In the genomic region with DNA sequence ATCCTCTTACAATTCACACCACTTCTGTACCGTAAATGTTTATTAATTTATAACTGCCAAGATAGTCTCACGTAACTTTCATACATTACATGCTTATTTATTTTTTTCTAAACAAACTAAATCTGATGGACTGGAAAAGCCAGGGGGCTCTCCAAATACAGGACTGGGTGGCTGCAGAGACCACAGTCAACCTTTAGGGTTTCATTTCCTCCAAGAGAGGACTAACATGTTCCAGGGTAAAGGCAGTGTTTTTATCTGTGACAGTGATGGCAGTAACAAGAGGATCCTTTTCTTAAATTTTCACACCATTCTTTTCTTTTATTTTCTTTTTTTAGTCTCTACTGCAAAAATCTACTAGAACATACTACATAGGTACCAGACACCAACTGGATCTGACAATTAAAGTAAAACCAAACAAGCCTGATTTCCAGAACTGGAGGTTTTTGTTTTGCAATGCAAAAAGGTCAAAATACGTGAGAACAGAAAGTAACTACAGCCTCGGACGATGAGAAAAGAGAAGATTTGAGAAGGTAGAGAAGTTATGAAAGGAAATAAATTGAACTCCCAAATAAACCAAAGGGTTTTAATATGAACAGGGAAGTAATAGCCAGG, we compare ENCODE assay signal across 8 cellular contexts. TPM values are rescaled to one million over a fixed set of nuclear protein-coding genes. Genes with fewer than 3 reads are reported as not detected.
DNase-seq lines count a peak whose midpoint lies in the region; ATAC-seq and TF ChIP-seq lines count a peak whose summit lies in the region.

No MANE protein-coding gene starts in this region.

- H3K36me3 Mint-ChIP-seq in activated B cell treated with CpG ODN at 0.5 μM for 24 hours (ENCODE audit: low read depth) = peaks cover 20% of the 10 kb centered on the region
- peaks cover 2% of the 10 kb centered on the region for H3K36me3 Mint-ChIP-seq in stimulated activated effector memory CD8-positive, alpha-beta T cell treated with anti-CD3 and anti-CD28 coated beads, Interleukin-12 subunit alpha, Interleukin-12 subunit beta, amount 100 ng/mL, for 72 hours

- WGBS in hepatocyte (ENCODE audit: low lambda C conversion rate, missing lambda C conversion rate) = 18% methylated on average over 5 of the region's 5 CpGs

- H3K9me2 ChIP-seq in hepatocyte (replicated peaks; ENCODE audit: insufficient read depth) = no peaks in the 10 kb centered on the region

- no peaks in the 10 kb centered on the region for H3K27me3 Mint-ChIP-seq in activated B cell treated with CpG ODN at 0.5 μM for 24 hours

- DNase-seq in activated B cell treated with CpG ODN at 0.5 μM for 24 hours (no peak), hepatocyte (ENCODE audit: low spot score) (peak; percentile 19), T-helper 9 cell (no peak)
- no peak for DNase-seq in stimulated activated effector memory CD8-positive, alpha-beta T cell treated with anti-CD3 and anti-CD28 coated beads, Interleukin-12 subunit alpha, Interleukin-12 subunit beta, amount 100 ng/mL, for 72 hours (ENCODE audit: low spot score in 2 of 2)
- no peak for DNase-seq in stimulated activated CD4-positive, alpha-beta T cell treated with anti-CD3 and anti-CD28 coated beads, Interleukin-12 subunit alpha, Interleukin-12 subunit beta, amount 100 ng/mL, for 4 hours

- H4K20me1 ChIP-seq in BLaER1 treated with 17β-estradiol and CSF1 and Interleukin-3, amounts not matched to agents 10 nM and 100 nM = peaks cover 0 to 38% (median 0%) of the 10 kb centered on the region in 11 experiments; a peak in 8 of 22 replicates
- peaks cover 5% of the 10 kb centered on the region for H4K20me1 ChIP-seq in hepatocyte (ENCODE audit: insufficient read depth, poor library complexity, severe bottlenecking)

- H3K27ac Mint-ChIP-seq in activated B cell treated with CpG ODN at 0.5 μM for 24 hours = peak overlapping the region; percentile 97
- H3K27ac Mint-ChIP-seq in stimulated activated effector memory CD8-positive, alpha-beta T cell treated with anti-CD3 and anti-CD28 coated beads, Interleukin-12 subunit alpha, Interleukin-12 subunit beta, amount 100 ng/mL, for 72 hours = peak overlapping the region; percentile 95

- 0 out of 22 replicates have a peak, but pooled peaks cover 0 to under 1% (median 0%) of the 10 kb centered on the region in 11 experiments for H3K36me3 ChIP-seq in BLaER1 treated with 17β-estradiol and CSF1 and Interleukin-3, amounts not matched to agents 10 nM and 100 nM
- no peaks in the 10 kb centered on the region for H3K36me3 ChIP-seq in hepatocyte (replicated peaks; ENCODE audit: insufficient read depth, low read depth)

- CTCF ChIA-PET in activated B cell treated with CpG ODN at 0.5 μM for 24 hours (lab: Charles Lee) = interaction anchor here (1.9 kb wide), 1 partner anchor 72 kb away, joined by 9 read pairs; no protein-coding TSS in a partner anchor

- peaks cover 9 to 16% (median 14%) of the 10 kb centered on the region in 10 experiments; a peak in 16 of 20 replicates for H3K4me1 ChIP-seq in BLaER1 treated with 17β-estradiol and CSF1 and Interleukin-3, amounts not matched to agents 10 nM and 100 nM
- peaks cover 15% of the 10 kb centered on the region for H3K4me1 ChIP-seq in hepatocyte (ENCODE audit: insufficient read depth)

- no peaks in the 10 kb centered on the region for H3K27me3 ChIP-seq in BLaER1 treated with 17β-estradiol and CSF1 and Interleukin-3, amounts not matched to agents 10 nM and 100 nM
- H3K27me3 ChIP-seq in hepatocyte = no peaks in the 10 kb centered on the region

- peak; percentile 16 for ATAC-seq in GM19023 (IDR thresholded peaks at IDR 0.05; ENCODE audit: unreplicated experiment)
- peak; percentile 29 for ATAC-seq in HG03175 (IDR thresholded peaks at IDR 0.05; ENCODE audit: unreplicated experiment)
- ATAC-seq in activated B cell treated with CpG ODN at 0.5 μM for 24 hours (ENCODE audit: low read depth) = peak; percentile 29
- ATAC-seq in stimulated activated effector memory CD8-positive, alpha-beta T cell treated with anti-CD3 and anti-CD28 coated beads, Interleukin-12 subunit alpha, Interleukin-12 subunit beta, amount 100 ng/mL, for 72 hours = no peak

- H3K4me3 Mint-ChIP-seq in activated B cell treated with CpG ODN at 0.5 μM for 24 hours = peak overlapping the region; percentile 95
- peak overlapping the region; percentile 88 for H3K4me3 Mint-ChIP-seq in stimulated activated effector memory CD8-positive, alpha-beta T cell treated with anti-CD3 and anti-CD28 coated beads, Interleukin-12 subunit alpha, Interleukin-12 subunit beta, amount 100 ng/mL, for 72 hours

- POLR2A ChIA-PET in activated B cell treated with CpG ODN at 0.5 μM for 24 hours (lab: Charles Lee) = interaction anchor here (0.6 to 3.1 kb wide), 12 partner anchors 18 to 618 kb away, joined by 3 to 106 read pairs (median 4); partner anchors contain the start of genes COL19A1 and FAM135A

- peaks cover 45% of the 10 kb centered on the region for H3K79me2 ChIP-seq in hepatocyte

- intact Hi-C loops in activated B cell treated with CpG ODN at 0.5 μM for 24 hours (cut with micrococcal nuclease) = loop anchor here (1.0 to 5.0 kb wide), 8 partner anchors 15 to 872 kb away; partner anchors contain the start of genes FAM135A and SMAP1

- TF ChIP-seq CTCF in activated B cell treated with CpG ODN at 0.5 μM for 24 hours (IDR thresholded peaks at IDR 0.05) (no peak), hepatocyte (IDR thresholded peaks at IDR 0.05; ENCODE audit: poor library complexity) (no peak)

- H3K9me3 Mint-ChIP-seq in activated B cell treated with CpG ODN at 0.5 μM for 24 hours = no peaks in the 10 kb centered on the region
- no peaks in the 10 kb centered on the region for H3K9me3 Mint-ChIP-seq in stimulated activated effector memory CD8-positive, alpha-beta T cell treated with anti-CD3 and anti-CD28 coated beads, Interleukin-12 subunit alpha, Interleukin-12 subunit beta, amount 100 ng/mL, for 72 hours

- H3K4me2 ChIP-seq in BLaER1 treated with 17β-estradiol and CSF1 and Interleukin-3, amounts not matched to agents 10 nM and 100 nM = peak overlapping the region; percentile 72 to 95 (median 87)
- H3K4me2 ChIP-seq in hepatocyte = peak overlapping the region; percentile 71

- H3K4me1 Mint-ChIP-seq in activated B cell treated with CpG ODN at 0.5 μM for 24 hours = peaks cover 60% of the 10 kb centered on the region
- H3K4me1 Mint-ChIP-seq in stimulated activated effector memory CD8-positive, alpha-beta T cell treated with anti-CD3 and anti-CD28 coated beads, Interleukin-12 subunit alpha, Interleukin-12 subunit beta, amount 100 ng/mL, for 72 hours = peaks cover 47% of the 10 kb centered on the region

- peak overlapping the region; percentile 64 to 85 (median 75) for H3K4me3 ChIP-seq in BLaER1 treated with 17β-estradiol and CSF1 and Interleukin-3, amounts not matched to agents 10 nM and 100 nM
- H3K4me3 ChIP-seq in hepatocyte = peak overlapping the region; percentile 59

- peak overlapping the region; percentile 68 for H2AFZ ChIP-seq in hepatocyte

- peak overlapping the region; percentile 78 to 89 (median 83) for H3K9ac ChIP-seq in BLaER1 treated with 17β-estradiol and CSF1 and Interleukin-3, amounts not matched to agents 10 nM and 100 nM

- H3K27ac ChIP-seq in BLaER1 treated with 17β-estradiol and CSF1 and Interleukin-3, amounts not matched to agents 10 nM and 100 nM = peak overlapping the region in 10 of 11 experiments; percentile 60 to 87 (median 74); a peak in 18 of 22 replicates
- H3K27ac ChIP-seq in hepatocyte = peak overlapping the region; percentile 98

- 0 out of 22 replicates have a peak, but pooled peaks cover 0 to 4% (median 0%) of the 10 kb centered on the region in 11 experiments for H3K9me3 ChIP-seq in BLaER1 treated with 17β-estradiol and CSF1 and Interleukin-3, amounts not matched to agents 10 nM and 100 nM (replicated peaks in 1 of 11)
- no peaks in the 10 kb centered on the region for H3K9me3 ChIP-seq in hepatocyte (ENCODE audit: low read depth)

RNA-seq across cellular contexts. Expression of gene LMBRD1, which starts 1.2 kb away (rescaled TPM):
- total RNA-seq in activated B cell treated with CpG ODN at 0.5 μM for 24 hours (46.9 and 51.3 TPM in 2 replicates), hepatocyte (88.6 and 96.2 TPM in 2 replicates)
- 54.3 and 62.1 TPM in 2 replicates for polyA plus RNA-seq in hepatocyte
